ENCODE assay signal across 18 cellular contexts in the genomic region with DNA sequence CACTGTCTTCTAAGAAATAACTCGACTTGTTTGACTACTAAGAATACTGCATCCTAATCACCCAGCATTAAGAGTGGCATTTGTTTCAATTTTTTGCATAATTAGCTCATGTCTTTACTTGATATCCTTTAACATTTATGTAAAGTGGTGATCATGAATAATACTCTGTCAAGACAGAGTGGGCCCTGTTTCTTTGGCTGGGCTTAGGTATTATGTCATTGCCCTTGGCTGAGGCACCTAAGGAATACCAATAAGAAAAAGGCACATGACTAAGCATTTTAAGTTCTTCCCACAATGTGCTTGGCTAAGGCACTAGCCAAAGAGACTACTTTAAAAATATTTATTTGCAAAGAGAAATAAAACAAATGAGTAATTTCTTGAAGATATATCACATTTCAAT.
DNase-seq lines count a peak whose midpoint lies in the region; FAIRE-seq and TF ChIP-seq lines count a peak whose summit lies in the region.
"Had no signal": no experiment of that assay in that cellular context is flagged by ENCODE, and none has a peak within 500 bp of the region (broad histone marks: within the 10 kb centered on the region; RNA-seq: fewer than 3 reads in every experiment).

No MANE protein-coding gene starts in this region.

- peak overlapping the region; percentile 69 to 97 (median 90) for H3K27ac Mint-ChIP-seq in brain
- H3K27ac Mint-ChIP-seq: activated naive CD8-positive, alpha-beta T cell treated with anti-CD3 and anti-CD28 coated beads, Interleukin-2, amount 50 U/mL, for 24 hours; activated T-helper 17 cell treated with anti-CD3 and anti-CD28 coated beads, Interleukin-2, amount 50 U/mL, for 72 hours; CD8-positive, alpha-beta memory T cell had no signal

- H3K4me1 ChIP-seq in mesendoderm (ENCODE audit: control insufficient read depth, low read depth, low read length) (no peaks in the 10 kb centered on the region), kidney (ENCODE audit: control insufficient read depth in 1 of 2, insufficient read depth in 1 of 2, low read depth in 1 of 2, low read length in 2 of 2) (no peaks in the 10 kb centered on the region)

- H3K36me3 Mint-ChIP-seq in brain: peaks cover 8% of the 10 kb centered on the region
- H3K36me3 Mint-ChIP-seq: CD8-positive, alpha-beta memory T cell had no signal

- H3K27ac ChIP-seq in mesendoderm (ENCODE audit: low read depth, low read length) (no peak overlapping the region), kidney (ENCODE audit: low read depth in 2 of 2, low read length in 2 of 2) (no peak overlapping the region)
- H3K27ac ChIP-seq: esophagus muscularis mucosa, thoracic aorta had no signal

- H3K23ac ChIP-seq in mesendoderm (ENCODE audit: low read length): no peak overlapping the region

- H4K5ac ChIP-seq in mesendoderm (ENCODE audit: low read length): no peak overlapping the region

- intact Hi-C loops in kidney (cut with DNase I): no loop called here

- H3K4me3 Mint-ChIP-seq in brain: peak overlapping the region in 3 of 5 experiments; percentile 22 to 76 (median 36)
- H3K4me3 Mint-ChIP-seq: activated naive CD8-positive, alpha-beta T cell treated with anti-CD3 and anti-CD28 coated beads, Interleukin-2, amount 50 U/mL, for 24 hours; activated T-helper 17 cell treated with anti-CD3 and anti-CD28 coated beads, Interleukin-2, amount 50 U/mL, for 72 hours; CD8-positive, alpha-beta memory T cell; central memory CD8-positive, alpha-beta T cell had no signal

- WGBS in mesendoderm (ENCODE audit: extremely low coverage, insufficient coverage, low lambda C conversion rate): no CpG with 5 or more reads among the region's 1 CpG

- no peak for FAIRE-seq in kidney (lab: Jason Lieb, UNC)

- peak; percentile 19 for DNase-seq in DMS53 (lab: John Stamatoyannopoulos, UW)
- DNase-seq in NCI-H1048 (lab: John Stamatoyannopoulos, UW): peak; percentile 17
- DNase-seq in mesendoderm: peak; percentile 19
- no peak for DNase-seq in NCI-H524 treated with DMSO at 0.1 percent for 48 hours (lab: John Stamatoyannopoulos, UW)
- no peak for DNase-seq in NCI-H128 (lab: John Stamatoyannopoulos, UW; ENCODE audit: unreplicated experiment)
- DNase-seq in kidney: no peak
- DNase-seq: activated naive CD8-positive, alpha-beta T cell treated with anti-CD3 and anti-CD28 coated beads, Interleukin-2, amount 50 U/mL, for 24 hours; CD8-positive, alpha-beta memory T cell; effector CD8-positive, alpha-beta T cell; NCI-H1436 treated with DMSO at 0.1 percent for 48 hours; NCI-H2227 treated with DMSO at 0.1 percent for 48 hours; NK-92 treated with Interleukin-12 subunit alpha and Interleukin-12 subunit beta, amount 100 ng/mL, for 24 hours; right cardiac atrium had no signal

- H3K4me3 ChIP-seq in mesendoderm (ENCODE audit: low read length) (no peak overlapping the region), kidney (ENCODE audit: low read length in 2 of 2) (no peak overlapping the region)
- H3K4me3 ChIP-seq: esophagus muscularis mucosa, thoracic aorta had no signal

- H3K9me3 Mint-ChIP-seq in brain: peaks cover 0 to 4% (median 0%) of the 10 kb centered on the region in 5 experiments

- no peak overlapping the region for H2BK5ac ChIP-seq in mesendoderm (ENCODE audit: low read length)

- H3K56ac ChIP-seq in mesendoderm (ENCODE audit: low read length): no peak overlapping the region

- H3K36me3 ChIP-seq in mesendoderm (ENCODE audit: control insufficient read depth, insufficient read depth, low read length) (no peaks in the 10 kb centered on the region), kidney (ENCODE audit: control insufficient read depth in 1 of 2, insufficient read depth in 2 of 2, low read length in 2 of 2) (no peaks in the 10 kb centered on the region)
- H3K36me3 ChIP-seq: esophagus muscularis mucosa, thoracic aorta had no signal

- no peak overlapping the region for H3K18ac ChIP-seq in mesendoderm (ENCODE audit: low read length)

- no peaks in the 10 kb centered on the region for H3K27me3 Mint-ChIP-seq in brain
- H3K27me3 Mint-ChIP-seq: central memory CD8-positive, alpha-beta T cell had no signal

- H3K79me2 ChIP-seq in mesendoderm (ENCODE audit: control insufficient read depth, insufficient read depth, low read length): no peaks in the 10 kb centered on the region

- no peaks in the 10 kb centered on the region for H3K9me3 ChIP-seq in kidney (ENCODE audit: control insufficient read depth in 1 of 2, low read length in 2 of 2)
- H3K9me3 ChIP-seq: esophagus muscularis mucosa, thoracic aorta had no signal

- H3K9ac ChIP-seq in mesendoderm (ENCODE audit: low read length) (no peak overlapping the region), kidney (ENCODE audit: low read length in 2 of 2) (no peak overlapping the region)

- peaks cover 60% of the 10 kb centered on the region for H3K4me1 Mint-ChIP-seq in brain
- H3K4me1 Mint-ChIP-seq: activated naive CD8-positive, alpha-beta T cell treated with anti-CD3 and anti-CD28 coated beads, Interleukin-2, amount 50 U/mL, for 24 hours; activated T-helper 17 cell treated with anti-CD3 and anti-CD28 coated beads, Interleukin-2, amount 50 U/mL, for 72 hours; CD8-positive, alpha-beta memory T cell; central memory CD8-positive, alpha-beta T cell had no signal

- H2BK15ac ChIP-seq in mesendoderm (replicated peaks; ENCODE audit: low read depth): no peak overlapping the region

- no peaks in the 10 kb centered on the region for H3K27me3 ChIP-seq in mesendoderm (ENCODE audit: insufficient read depth, low read length, poor library complexity)

- TF ChIP-seq CTCF in brain (conservative IDR thresholded peaks at IDR 0.05): no peak
- no peak for TF ChIP-seq CTCF in kidney (IDR thresholded peaks at IDR 0.05; ENCODE audit: borderline replicate concordance, extremely low read depth, insufficient read depth)

- H3K4ac ChIP-seq in mesendoderm (ENCODE audit: low read depth, low read length): no peak overlapping the region

- no peak overlapping the region for H3K4me2 ChIP-seq in mesendoderm (ENCODE audit: low read length)

- no peak overlapping the region for H4K8ac ChIP-seq in mesendoderm (ENCODE audit: low read depth, low read length)

- H3K79me1 ChIP-seq in mesendoderm (ENCODE audit: low read length): no peaks in the 10 kb centered on the region

- H2BK120ac ChIP-seq in mesendoderm (ENCODE audit: low read depth, low read length): no peak overlapping the region

- no peak overlapping the region for H2AK5ac ChIP-seq in mesendoderm (ENCODE audit: low read length)

Comparison
In these comparisons a context has a peak if more than half of its experiments do, and no peak if none do; other contexts are left out.
1. DNase-seq: peak in DMS53 (single experiment), NCI-H1048 (single experiment) and mesendoderm (single experiment); none in NCI-H524 treated with DMSO at 0.1 percent for 48 hours (single experiment), NCI-H128 (single experiment) and kidney (single experiment).